9 cellular contexts compared by ENCODE assay signal in the genomic region with DNA sequence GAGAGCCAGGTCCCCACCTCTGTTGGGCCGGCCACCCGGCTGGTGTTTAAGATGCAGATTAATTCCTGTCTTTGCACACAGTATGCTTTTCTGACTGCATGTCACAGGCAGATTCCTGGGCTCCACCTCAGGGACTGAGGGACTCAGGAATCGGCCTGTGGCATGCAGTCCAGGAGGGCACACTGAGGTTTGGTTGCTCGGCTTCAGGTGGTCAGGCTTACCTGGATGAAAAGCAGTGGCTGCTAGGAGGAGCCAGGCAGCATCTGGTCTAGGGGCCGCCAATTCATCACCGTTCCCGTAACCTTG. TPM values are rescaled to one million over a fixed set of nuclear protein-coding genes. Genes with fewer than 3 reads are reported as not detected.
DNase-seq lines count a peak whose midpoint lies in the region; ATAC-seq, FAIRE-seq and TF ChIP-seq lines count a peak whose summit lies in the region.
"Had no signal": no experiment of that assay in that cellular context is flagged by ENCODE, and none has a peak within 500 bp of the region (broad histone marks: within the 10 kb centered on the region; RNA-seq: fewer than 3 reads in every experiment).

No MANE protein-coding gene starts in this region.

- H3K4me3 Mint-ChIP-seq in activated T-cell treated with anti-CD3 and anti-CD28 coated beads, Interleukin-2, amount 50 U/mL, for 72 hours = peak overlapping the region; percentile 96 to 97
- H3K4me3 Mint-ChIP-seq in activated naive CD8-positive, alpha-beta T cell treated with anti-CD3 and anti-CD28 coated beads, Interleukin-2, amount 50 U/mL, for 24 hours = peak overlapping the region; percentile 92

- TF ChIP-seq CTCF in HepG2 (CRISPR knock-in tag; IDR thresholded peaks at IDR 0.05) (no peak), thyroid gland (IDR thresholded peaks at IDR 0.05) (no peak)

- H3K9me3 ChIP-seq in HepG2 (ENCODE audit: low read length) = no peaks in the 10 kb centered on the region
- no peaks in the 10 kb centered on the region for H3K9me3 ChIP-seq in thyroid gland

- H3K4me2 ChIP-seq in HepG2 (ENCODE audit: low read depth, low read length) = peak overlapping the region; percentile 90

- no peak for DNase-seq in activated T-cell treated with anti-CD3 and anti-CD28 coated beads, Interleukin-2, amount 50 U/mL, for 72 hours
- DNase-seq in activated T-cell treated with anti-CD3 and anti-CD28 coated beads for 4 hours = no peak
- DNase-seq in activated naive CD8-positive, alpha-beta T cell treated with anti-CD3 and anti-CD28 coated beads, Interleukin-2, amount 50 U/mL, for 24 hours = no peak
- no peak for DNase-seq in HepG2 (ENCODE audit: low spot score)
- no peak for DNase-seq in thyroid gland
- DNase-seq in foreskin melanocyte = no peak
- DNase-seq: islet precursor cell had no signal

- H2AFZ ChIP-seq in HepG2 (ENCODE audit: low read length) = no peak overlapping the region

- peaks cover 5 to 24% of the 10 kb centered on the region in 2 donors for H3K36me3 Mint-ChIP-seq in activated T-cell treated with anti-CD3 and anti-CD28 coated beads, Interleukin-2, amount 50 U/mL, for 72 hours (ENCODE audit: insufficient read depth in 2 of 2)
- H3K36me3 Mint-ChIP-seq in activated naive CD8-positive, alpha-beta T cell treated with anti-CD3 and anti-CD28 coated beads, Interleukin-2, amount 50 U/mL, for 24 hours (ENCODE audit: low read depth) = peaks cover 32% of the 10 kb centered on the region

- ATAC-seq in activated T-cell treated with anti-CD3 and anti-CD28 coated beads, Interleukin-2, amount 50 U/mL, for 72 hours (replicated peaks in 1 of 2) = no peak
- no peak for ATAC-seq in activated naive CD8-positive, alpha-beta T cell treated with anti-CD3 and anti-CD28 coated beads, Interleukin-2, amount 50 U/mL, for 24 hours
- ATAC-seq in HepG2 (no peak; the same call in 2 of the 3 replicates), GM21360 (IDR thresholded peaks at IDR 0.05; ENCODE audit: unreplicated experiment) (no peak), HG03457 (IDR thresholded peaks at IDR 0.05; ENCODE audit: unreplicated experiment) (no peak)

- in situ Hi-C loops in HepG2 (cut with HindIII; ENCODE audit: extremely low pct_ligation_motif_present, low pct_unique_long_range_greater_than_20kb) = no loop called here

- no peak for FAIRE-seq in HepG2 (lab: Jason Lieb, UNC)

- H3K27me3 Mint-ChIP-seq in activated T-cell treated with anti-CD3 and anti-CD28 coated beads, Interleukin-2, amount 50 U/mL, for 72 hours (ENCODE audit: low read depth) = no peaks in the 10 kb centered on the region
- H3K27me3 Mint-ChIP-seq in activated naive CD8-positive, alpha-beta T cell treated with anti-CD3 and anti-CD28 coated beads, Interleukin-2, amount 50 U/mL, for 24 hours = no peaks in the 10 kb centered on the region

- no TSS peak for BruUV-seq in HepG2 (replicated peaks; lab: Mats Ljungman, UMichigan)

- WGBS in HepG2 (ENCODE audit: low lambda C conversion rate) = 67% methylated on average over 4 of the region's 7 CpGs
- 26 to 33% methylated on average over 3 to 7 of the region's 7 CpGs for WGBS in thyroid gland, 2 donors

- intact Hi-C loops in HepG2 (cut with micrococcal nuclease; ENCODE audit: unreplicated experiment) (no loop called here), thyroid gland (cut with DNase I) (loop anchor here (10.0 kb wide), 1 partner anchor 72 kb away; the partner anchor contains the start of gene BRD3)

- no peak for TF ChIP-seq RAD21 in HepG2 (CRISPR knock-in tag; IDR thresholded peaks at IDR 0.05)

- peak overlapping the region; percentile 33 for H3K27ac Mint-ChIP-seq in activated T-cell treated with anti-CD3 and anti-CD28 coated beads, Interleukin-2, amount 50 U/mL, for 72 hours
- H3K27ac Mint-ChIP-seq in activated naive CD8-positive, alpha-beta T cell treated with anti-CD3 and anti-CD28 coated beads, Interleukin-2, amount 50 U/mL, for 24 hours = peak overlapping the region; percentile 84

- no peak for TF ChIP-seq POLR2A in HepG2 (IDR thresholded peaks at IDR 0.05; ENCODE audit: insufficient read depth in 1 of 2, low read depth in 2 of 2, low read length in 2 of 2)
- no peak for TF ChIP-seq POLR2A in thyroid gland (IDR thresholded peaks at IDR 0.05)

- TF ChIP-seq EP300 in HepG2 (IDR thresholded peaks at IDR 0.05; ENCODE audit: low read depth in 2 of 2, low read length in 2 of 2) = no peak
- TF ChIP-seq EP300 in HepG2 (CRISPR knock-in tag; IDR thresholded peaks at IDR 0.05; ENCODE audit: borderline replicate concordance) = no peak

- H3K27me3 ChIP-seq in HepG2 (ENCODE audit: control insufficient read depth in 1 of 2, insufficient read depth in 2 of 2, low read length in 2 of 2) (no peaks in the 10 kb centered on the region; a peak in 1 of 5 replicates), thyroid gland (no peaks in the 10 kb centered on the region)

- H3K27ac ChIP-seq in HepG2 (ENCODE audit: extremely low read length, insufficient read depth, low read length) (peak overlapping the region; percentile 71), thyroid gland (no peak overlapping the region)

- H3K36me3 ChIP-seq in HepG2 (replicated peaks in 1 of 2; ENCODE audit: control insufficient read depth in 1 of 2, insufficient read depth in 2 of 2, low read length in 2 of 2) = peaks cover 9 to 33% of the 10 kb centered on the region in 2 experiments; a peak in 4 of 5 replicates
- peaks cover 4 to 14% of the 10 kb centered on the region in 2 donors for H3K36me3 ChIP-seq in thyroid gland

- H3K9me3 Mint-ChIP-seq in activated T-cell treated with anti-CD3 and anti-CD28 coated beads, Interleukin-2, amount 50 U/mL, for 72 hours = no peaks in the 10 kb centered on the region
- H3K9me3 Mint-ChIP-seq in activated naive CD8-positive, alpha-beta T cell treated with anti-CD3 and anti-CD28 coated beads, Interleukin-2, amount 50 U/mL, for 24 hours = no peaks in the 10 kb centered on the region

- H4K20me1 ChIP-seq in HepG2 (ENCODE audit: insufficient read depth, low read length) = peaks cover 10% of the 10 kb centered on the region; the same call in 1 of the 2 replicates

- H3K4me3 ChIP-seq in HepG2 (replicated peaks in 1 of 3; ENCODE audit: insufficient read depth in 1 of 3, low read depth in 2 of 3, low read length in 3 of 3) (peak overlapping the region; percentile 67 to 95 (median 85)), thyroid gland (replicated peaks in 1 of 3) (peak overlapping the region; percentile 76 to 92 (median 87))

- peaks cover 39% of the 10 kb centered on the region for H3K4me1 Mint-ChIP-seq in activated T-cell treated with anti-CD3 and anti-CD28 coated beads, Interleukin-2, amount 50 U/mL, for 72 hours (ENCODE audit: low read depth)
- H3K4me1 Mint-ChIP-seq in activated naive CD8-positive, alpha-beta T cell treated with anti-CD3 and anti-CD28 coated beads, Interleukin-2, amount 50 U/mL, for 24 hours = peaks cover 30% of the 10 kb centered on the region

- H3K79me2 ChIP-seq in HepG2 (ENCODE audit: insufficient read depth, low read length) = peaks cover 48% of the 10 kb centered on the region

- POLR2A ChIA-PET in HepG2 (lab: Yijun Ruan, JAX) = no interaction called here

- CTCF ChIA-PET in HepG2 (lab: Yijun Ruan, JAX; ENCODE audit: low intra/inter-chr PET ratio, low total read pairs) = no interaction called here

- H3K4me1 ChIP-seq in HepG2 (ENCODE audit: insufficient read depth, low read length) (peaks cover 69% of the 10 kb centered on the region), thyroid gland (peaks cover 38 to 48% of the 10 kb centered on the region in 2 donors)

- peak overlapping the region; percentile 93 for H3K9ac ChIP-seq in HepG2 (ENCODE audit: insufficient read depth, low read depth, low read length)

RNA-seq across cellular contexts. Expression of gene WDR5, which starts 1.1 kb away (rescaled TPM):
- 10 to 100 TPM; 31.7 to 40.0 TPM for total RNA-seq in activated T-cell treated with anti-CD3 and anti-CD28 coated beads, Interleukin-2, amount 50 U/mL, for 72 hours
- total RNA-seq in HepG2 (2016; rRNA removed; fragmentation: Illumina TruSeq; extraction: Trizol) (31.6 and 34.3 TPM in 2 replicates), thyroid gland (10 to 100 TPM; 24.1 to 40.1 (median 27.1) TPM)
- 25.8 and 28.6 TPM in 2 replicates for total RNA-seq in HepG2 (2016; cell fraction: cytosol; rRNA removed; fragmentation: Illumina TruSeq; extraction: Trizol; ENCODE audit: low read depth)
- 24.3 and 33.8 TPM in 2 replicates for total RNA-seq in HepG2 (2016; cell fraction: insoluble cytoplasmic fraction; rRNA removed; fragmentation: Illumina TruSeq; extraction: Trizol)
- 46.4 and 51.5 TPM in 2 replicates for total RNA-seq in HepG2 (2016; cell fraction: membrane; rRNA removed; fragmentation: Illumina TruSeq; extraction: Trizol)
- total RNA-seq in HepG2 (2016; cell fraction: nucleus; rRNA removed; fragmentation: Illumina TruSeq; extraction: Trizol) = 25.3 and 27.9 TPM in 2 replicates
- polyA plus RNA-seq in HepG2 (2011; rRNA removed) = 34.3 and 39.8 TPM in 2 replicates
- polyA plus RNA-seq in HepG2 (2011; cell fraction: cytosol; rRNA removed) = 37.7 and 41.2 TPM in 2 replicates
- 91.6 and 97.0 TPM in 2 replicates for polyA plus RNA-seq in HepG2 (2011; cell fraction: nucleus; rRNA removed)
- 39.5 and 43.5 TPM in 2 replicates for polyA plus RNA-seq in HepG2 (2012)
- 48.0 and 58.0 TPM in 2 replicates for polyA plus RNA-seq in HepG2 (2016; cell fraction: cytosol; fragmentation: Illumina TruSeq; extraction: Trizol; ENCODE audit: low read depth)
- 39.5 and 47.9 TPM in 2 replicates for polyA plus RNA-seq in HepG2 (2016; cell fraction: insoluble cytoplasmic fraction; fragmentation: Illumina TruSeq; extraction: Trizol; ENCODE audit: low read depth)
- polyA plus RNA-seq in HepG2 (2016; cell fraction: membrane; fragmentation: Illumina TruSeq; extraction: Trizol; ENCODE audit: low read depth) = 63.7 TPM in 2 replicates
- 58.1 and 61.1 TPM in 2 replicates for polyA plus RNA-seq in HepG2 (2016; cell fraction: nucleus; fragmentation: Illumina TruSeq; extraction: Trizol; ENCODE audit: insufficient read depth, low read depth)
- 23.7 and 57.9 TPM in 2 replicates for polyA minus RNA-seq in HepG2 (2011; rRNA and poly(A)+ RNA removed; ENCODE audit: low replicate concordance)
- polyA minus RNA-seq in HepG2 (2011; cell fraction: cytosol; rRNA and poly(A)+ RNA removed) = 18.7 and 21.8 TPM in 2 replicates
- 35.8 and 44.5 TPM in 2 replicates for polyA minus RNA-seq in HepG2 (2011; cell fraction: nucleus; rRNA and poly(A)+ RNA removed)

RNA-seq across cellular contexts. Expression of gene RNU6ATAC, which starts 27.4 kb away (rescaled TPM):
- 10 to 100 TPM; 17.2 to 34.1 TPM for total RNA-seq in activated T-cell treated with anti-CD3 and anti-CD28 coated beads, Interleukin-2, amount 50 U/mL, for 72 hours
- 894 TPM in 1 of 2 replicates, not detected in the other for total RNA-seq in HepG2 (2016; rRNA removed; fragmentation: Illumina TruSeq; extraction: Trizol)
- total RNA-seq in HepG2 (2016; cell fraction: cytosol; rRNA removed; fragmentation: Illumina TruSeq; extraction: Trizol; ENCODE audit: low read depth) = 12,614 and 12,724 TPM in 2 replicates
- total RNA-seq in HepG2 (2016; cell fraction: insoluble cytoplasmic fraction; rRNA removed; fragmentation: Illumina TruSeq; extraction: Trizol) = 82.4 and 810 TPM in 2 replicates
- total RNA-seq in HepG2 (2016; cell fraction: membrane; rRNA removed; fragmentation: Illumina TruSeq; extraction: Trizol) = 600 and 628 TPM in 2 replicates
- 1,443 and 1,712 TPM in 2 replicates for total RNA-seq in HepG2 (2016; cell fraction: nucleus; rRNA removed; fragmentation: Illumina TruSeq; extraction: Trizol)
- polyA plus RNA-seq in HepG2 (2011; rRNA removed) = not detected in 2 replicates
- not detected in 2 replicates for polyA plus RNA-seq in HepG2 (2011; cell fraction: cytosol; rRNA removed)
- not detected in 2 replicates for polyA plus RNA-seq in HepG2 (2011; cell fraction: nucleus; rRNA removed)
- not detected in 2 replicates for polyA plus RNA-seq in HepG2 (2012)
- 76.0 TPM in 1 of 2 replicates, not detected in the other for polyA plus RNA-seq in HepG2 (2016; cell fraction: cytosol; fragmentation: Illumina TruSeq; extraction: Trizol; ENCODE audit: low read depth)
- polyA plus RNA-seq in HepG2 (2016; cell fraction: insoluble cytoplasmic fraction; fragmentation: Illumina TruSeq; extraction: Trizol; ENCODE audit: low read depth) = not detected in 2 replicates
- not detected in 2 replicates for polyA plus RNA-seq in HepG2 (2016; cell fraction: membrane; fragmentation: Illumina TruSeq; extraction: Trizol; ENCODE audit: low read depth)
- not detected in 2 replicates for polyA plus RNA-seq in HepG2 (2016; cell fraction: nucleus; fragmentation: Illumina TruSeq; extraction: Trizol; ENCODE audit: insufficient read depth, low read depth)
- polyA minus RNA-seq in HepG2 (2011; rRNA and poly(A)+ RNA removed; ENCODE audit: low replicate concordance) = under 0.01 TPM in 2 replicates
- polyA minus RNA-seq in HepG2 (2011; cell fraction: cytosol; rRNA and poly(A)+ RNA removed) = 1,413 and 1,463 TPM in 2 replicates
- polyA minus RNA-seq in HepG2 (2011; cell fraction: nucleus; rRNA and poly(A)+ RNA removed) = under 0.01 TPM in 1 of 2 replicates, not detected in the other
- total RNA-seq in thyroid gland = not detected
